ENCODE assay signal across 12 cellular contexts in the genomic region with DNA sequence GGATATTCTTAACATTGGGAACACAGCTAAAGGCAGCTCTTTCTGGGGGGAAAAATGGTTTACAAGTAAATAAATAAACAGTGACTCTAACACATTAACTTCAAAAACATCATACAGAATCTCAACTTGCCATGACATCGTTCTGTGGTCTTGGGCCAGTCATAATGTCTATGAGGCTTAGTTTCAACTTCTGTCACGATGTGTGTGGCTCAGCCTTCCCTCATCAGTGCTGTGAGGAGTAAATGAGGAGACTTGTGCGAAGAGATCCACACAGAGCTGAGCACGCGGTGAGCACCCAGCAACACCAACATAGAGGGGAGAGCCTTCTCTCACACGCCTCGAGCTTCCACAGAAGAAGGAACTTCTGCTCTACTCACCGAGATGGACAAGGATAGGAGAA. TPM values are rescaled to one million over a fixed set of nuclear protein-coding genes. Genes with fewer than 3 reads are reported as not detected.
DNase-seq lines count a peak whose midpoint lies in the region; ATAC-seq and TF ChIP-seq lines count a peak whose summit lies in the region.
"Had no signal": no experiment of that assay in that cellular context is flagged by ENCODE, and none has a peak within 500 bp of the region (broad histone marks: within the 10 kb centered on the region; RNA-seq: fewer than 3 reads in every experiment).

No MANE protein-coding gene starts in this region.

- no peaks in the 10 kb centered on the region for H3K9me3 Mint-ChIP-seq in T-helper 1 cell treated with Interleukin-12 subunit alpha and Interleukin-12 subunit beta and Interleukin-4 antibody, amounts not matched to agents 30 μg/mL and 1 μg/mL, for 36 hours

- no peak for TF ChIP-seq POLR2A in heart left ventricle (IDR thresholded peaks at IDR 0.05)

- H3K4me3 Mint-ChIP-seq in T-helper 1 cell treated with Interleukin-12 subunit alpha and Interleukin-12 subunit beta and Interleukin-4 antibody, amounts not matched to agents 30 μg/mL and 1 μg/mL, for 36 hours = no peak overlapping the region

- H3K4me1 ChIP-seq in upper lobe of right lung = no peaks in the 10 kb centered on the region
- H3K4me1 ChIP-seq in heart right ventricle = peaks cover 0 to 9% (median 3%) of the 10 kb centered on the region in 9 donors
- H3K4me1 ChIP-seq in heart left ventricle = peaks cover 0 to 12% (median 0%) of the 10 kb centered on the region in 12 donors
- H3K4me1 ChIP-seq: suprapubic skin had no signal

- in situ Hi-C loops in GM13976 (cut with MboI; ENCODE audit: low sequenced_read_pairs, unreplicated experiment) = loop anchor here (5.0 kb wide), 1 partner anchor 51 kb away; the partner anchor contains the start of gene DZIP1L

- peaks cover 14% of the 10 kb centered on the region for H3K4me1 Mint-ChIP-seq in T-helper 1 cell treated with Interleukin-12 subunit alpha and Interleukin-12 subunit beta and Interleukin-4 antibody, amounts not matched to agents 30 μg/mL and 1 μg/mL, for 36 hours (ENCODE audit: low read depth)

- no peaks in the 10 kb centered on the region for H3K36me3 Mint-ChIP-seq in T-helper 1 cell treated with Interleukin-12 subunit alpha and Interleukin-12 subunit beta and Interleukin-4 antibody, amounts not matched to agents 30 μg/mL and 1 μg/mL, for 36 hours (ENCODE audit: low read depth)

- H3K27me3 ChIP-seq in upper lobe of right lung (no peaks in the 10 kb centered on the region), heart right ventricle (no peaks in the 10 kb centered on the region), heart left ventricle (no peaks in the 10 kb centered on the region)
- H3K27me3 ChIP-seq: suprapubic skin had no signal

- H3K36me3 ChIP-seq in upper lobe of right lung = peaks cover 17% of the 10 kb centered on the region
- peaks cover 0 to 87% (median 14%) of the 10 kb centered on the region in 9 donors for H3K36me3 ChIP-seq in heart right ventricle
- H3K36me3 ChIP-seq in heart left ventricle = peaks cover 0 to 85% (median 56%) of the 10 kb centered on the region in 9 donors

- peak; percentile 54 for DNase-seq in GM13976 (ENCODE audit: low spot score)
- DNase-seq in upper lobe of right lung = no peak
- DNase-seq in heart right ventricle = no peak
- DNase-seq in mesenteric fat pad (ENCODE audit: low spot score) = no peak
- DNase-seq in heart left ventricle = no peak
- DNase-seq: T-helper 9 cell had no signal

- H3K27ac Mint-ChIP-seq in T-helper 1 cell treated with Interleukin-12 subunit alpha and Interleukin-12 subunit beta and Interleukin-4 antibody, amounts not matched to agents 30 μg/mL and 1 μg/mL, for 36 hours = peak overlapping the region; percentile 61

- TF ChIP-seq CTCF in GM13976 (IDR thresholded peaks at IDR 0.05; ENCODE audit: borderline replicate concordance, control extremely low read depth, extremely low read depth, insufficient read depth, missing control alignments) (no peak), upper lobe of right lung (IDR thresholded peaks at IDR 0.05) (no peak), heart right ventricle (IDR thresholded peaks at IDR 0.05) (no peak), heart left ventricle (IDR thresholded peaks at IDR 0.05) (no peak)

- peaks cover 20% of the 10 kb centered on the region for H3K27me3 Mint-ChIP-seq in T-helper 1 cell treated with Interleukin-12 subunit alpha and Interleukin-12 subunit beta and Interleukin-4 antibody, amounts not matched to agents 30 μg/mL and 1 μg/mL, for 36 hours (ENCODE audit: low read depth)

- H3K27ac ChIP-seq in upper lobe of right lung (no peak overlapping the region), heart right ventricle (no peak overlapping the region), heart left ventricle (no peak overlapping the region)
- H3K27ac ChIP-seq: C4-2B, suprapubic skin had no signal

- 92 to 96% methylated on average over 8 of the region's 8 CpGs for WGBS in heart right ventricle, 2 donors
- 91 to 95% (median 94%) methylated on average over 8 of the region's 8 CpGs for WGBS in heart left ventricle, 4 donors

- ATAC-seq in GM19328 (IDR thresholded peaks at IDR 0.05; ENCODE audit: unreplicated experiment) (peak; percentile 70), HG02870 (IDR thresholded peaks at IDR 0.05; ENCODE audit: unreplicated experiment) (peak; percentile 95), upper lobe of right lung (no peak), heart right ventricle (no peak), heart left ventricle (no peak)

- intact Hi-C loops in upper lobe of right lung (cut with DNase I) = no loop called here
- intact Hi-C loops in heart right ventricle (cut with DNase I) = loop anchor here in 3 of 10 donors (5.0 to 10.0 kb wide), 2 partner anchors 51 to 358 kb away; partner anchors contain the start of gene DZIP1L (in 1 of the 3)
- intact Hi-C loops in heart left ventricle (cut with DNase I) = loop anchor here in 1 of 10 donors (10.0 kb wide), 1 partner anchor 358 kb away; no protein-coding TSS in a partner anchor

- H3K4me3 ChIP-seq in upper lobe of right lung (no peak overlapping the region), heart right ventricle (no peak overlapping the region), heart left ventricle (no peak overlapping the region)
- H3K4me3 ChIP-seq: suprapubic skin had no signal

- H3K9me3 ChIP-seq in upper lobe of right lung = no peaks in the 10 kb centered on the region
- no peaks in the 10 kb centered on the region for H3K9me3 ChIP-seq in heart right ventricle
- no peaks in the 10 kb centered on the region for H3K9me3 ChIP-seq in heart left ventricle
- H3K9me3 ChIP-seq: suprapubic skin had no signal

RNA-seq across cellular contexts. Expression of gene DZIP1L, which starts 49.0 kb away (rescaled TPM):
- total RNA-seq in upper lobe of right lung = 8.1 TPM
- 1 to 10 TPM; 2.5 to 5.5 (median 3.8) TPM for total RNA-seq in heart right ventricle
- 1 to 10 TPM; 1.9 to 4.1 TPM for polyA plus RNA-seq in heart right ventricle
- 13.7 TPM for total RNA-seq in mesenteric fat pad
- total RNA-seq in heart left ventricle = 1 to 10 TPM; 1.6 to 7.6 (median 4.0) TPM
- 1 to 10 TPM; 3.1 TPM for polyA plus RNA-seq in heart left ventricle

RNA-seq across cellular contexts. Expression of gene CLDN18, which starts 56.4 kb away (rescaled TPM):
- total RNA-seq in upper lobe of right lung (197 TPM), heart right ventricle (not detected), mesenteric fat pad (not detected), heart left ventricle (not detected)
- polyA plus RNA-seq in heart right ventricle (under 1 TPM in 1 of 2 donors, not detected in 1; 0.01 TPM), heart left ventricle (under 1 TPM in 1 of 2 donors, not detected in 1; 0.01 TPM)
- total RNA-seq: liver, suprapubic skin had no signal

Comparison
In these comparisons a context has a peak if more than half of its experiments do, and no peak if none do; other contexts are left out.
1. ATAC-seq: peak in GM19328 (single experiment) and HG02870 (single experiment); none in upper lobe of right lung (single experiment), heart right ventricle (0 of 8) and heart left ventricle (0 of 4).
2. RNA of gene CLDN18, which starts 56.4 kb away (total RNA-seq): 197 TPM in upper lobe of right lung (single experiment); not detected in heart right ventricle, not detected in mesenteric fat pad (single experiment) and not detected in heart left ventricle; every median in the first group is over 100 times any median in the second.